1 cellular context compared by ENCODE assay signal in genomic region chr11:6476571-6476970, GRCh38.
TF ChIP-seq lines count a peak whose summit lies in the region.

No MANE protein-coding gene starts in this region.

TF ChIP-seq in K562, 482 proteins besides CTCF, POLR2A, EP300 and RAD21:
- TF ChIP-seq PCBP1 (IDR thresholded peaks at IDR 0.05; ENCODE audit: low read depth, low read length, poor library complexity, severe bottlenecking) (no peak), C11orf30 (IDR thresholded peaks at IDR 0.05; ENCODE audit: low read depth) (peak; percentile 14; the same call in 1 of the 2 replicates), NFYB (IDR thresholded peaks at IDR 0.05; ENCODE audit: extremely low read depth, insufficient read length) (peak; percentile 17)
